ENCODE assay signal across 8 cellular contexts in genomic region chr19:40751065-40751923, GRCh38. TPM values are rescaled to one million over a fixed set of nuclear protein-coding genes. Genes with fewer than 3 reads are reported as not detected.
DNase-seq lines count a peak whose midpoint lies in the region; ATAC-seq, FAIRE-seq and TF ChIP-seq lines count a peak whose summit lies in the region.

Gene SNRPA, plus strand, starts transcription at chr19:40751203. Its CDS starts 206 bp downstream, at chr19:40751409.

- TF ChIP-seq CTCF in AG09319 (IDR thresholded peaks at IDR 0.05; ENCODE audit: low read depth, low read length): no peak
- no peak for TF ChIP-seq CTCF in kidney (IDR thresholded peaks at IDR 0.05; ENCODE audit: borderline replicate concordance, extremely low read depth, insufficient read depth)

- DNase-seq in AG09319 (ENCODE audit: extremely low read depth, low read depth): peak; percentile 92
- peak; percentile 95 for DNase-seq in NCI-H460 (ENCODE audit: extremely low read depth, low read depth)
- DNase-seq in activated CD4-positive, alpha-beta T cell treated with anti-CD3 and anti-CD28 coated beads for 1 hour: peak; percentile 92
- peak; percentile 96 for DNase-seq in cerebellum (ENCODE audit: low spot score)
- peak; percentile 99 for DNase-seq in kidney
- peak; percentile 95 to 96 for DNase-seq in stimulated activated CD4-positive, alpha-beta T cell treated with anti-CD3 and anti-CD28 coated beads, Interleukin-15, amount 100 ng/mL, for 48 hours (ENCODE audit: low read depth in 2 of 2)

- H3K4me3 ChIP-seq in kidney (ENCODE audit: low read length in 2 of 2): peak within 1 kb of the TSS; percentile 93 to 98

- H3K9me3 ChIP-seq in kidney (ENCODE audit: control insufficient read depth in 1 of 2, low read length in 2 of 2): no peaks in the 10 kb centered on the region

- peak within 1 kb of the TSS; percentile 93 to 96 for H3K27ac ChIP-seq in kidney (ENCODE audit: low read depth in 2 of 2, low read length in 2 of 2)

- ATAC-seq in GM19043 (IDR thresholded peaks at IDR 0.05; ENCODE audit: low read depth, unreplicated experiment) (peak; percentile 53), HG03378 (IDR thresholded peaks at IDR 0.05; ENCODE audit: unreplicated experiment) (peak; percentile 52)

- H3K4me1 ChIP-seq in kidney (ENCODE audit: control insufficient read depth in 1 of 2, insufficient read depth in 1 of 2, low read depth in 1 of 2, low read length in 2 of 2): peaks cover 16 to 18% of the 10 kb centered on the region in 2 donors

- intact Hi-C loops in kidney (cut with DNase I): no loop called here

- peaks cover 0 to 3% of the 10 kb centered on the region in 2 donors for H3K36me3 ChIP-seq in kidney (ENCODE audit: control insufficient read depth in 1 of 2, insufficient read depth in 2 of 2, low read length in 2 of 2)

- H3K9ac ChIP-seq in kidney (ENCODE audit: low read length in 2 of 2): peak within 1 kb of the TSS; percentile 61 to 97

- FAIRE-seq in kidney (lab: Jason Lieb, UNC): no peak

RNA-seq across cellular contexts. Expression of gene SNRPA, which starts in this region (rescaled TPM):
- total RNA-seq in NCI-H460 (2014; rRNA removed; shearing (Covaris generic)): 185 and 211 TPM in 2 replicates
- 75.4 and 76.5 TPM in 2 replicates for polyA plus RNA-seq in NCI-H460 (2014; cell fraction: nucleus; rRNA removed)
- 34.3 TPM for total RNA-seq in cerebellum
- total RNA-seq in kidney: 48.7 TPM
- 52.6 TPM for polyA plus RNA-seq in kidney (ENCODE audit: insufficient read depth, low read depth, low replicate concordance)

Comparison
In these comparisons a context has a peak if more than half of its experiments do, and no peak if none do; other contexts are left out.
1. Peak in every context shown above with its lines: DNase-seq, ATAC-seq, H3K4me3 ChIP-seq and H3K27ac ChIP-seq.